Comparison of ENCODE assay signal across 26 cellular contexts in genomic region chr6:6866656-6867390, GRCh38.
"Had no signal": no experiment of that assay in that cellular context is flagged by ENCODE, and none has a peak within 500 bp of the region (broad histone marks: within the 10 kb centered on the region; RNA-seq: fewer than 3 reads in every experiment).

No MANE protein-coding gene starts in this region.

- FAIRE-seq: frontal cortex had no signal

- H3K4me3 Mint-ChIP-seq: activated naive CD4-positive, alpha-beta T cell treated with anti-CD3 and anti-CD28 coated beads, Interleukin-2, amount 10 ng/mL, durations not matched to agents 7 days and 5 days; activated naive CD8-positive, alpha-beta T cell treated with anti-CD3 and anti-CD28 coated beads, Interleukin-2, amount 10 ng/mL, durations not matched to agents 7 days and 5 days; activated T-helper 1 cell treated with anti-CD3 and anti-CD28 coated beads, Interleukin-12 subunit alpha, Interleukin-12 subunit beta, Interleukin-2, Interleukin-4 antibody, amounts not matched to agents 30 ng/mL and 10 ng/mL and 1 ng/mL, durations not matched to agents 14 hours and 24 hours and 36 hours; endodermal cell; nephron; T-helper 2 cell treated with Interferon-gamma antibody and Interleukin-4, amounts not matched to agents 5 μg/mL and 100 μg/mL, for 36 hours had no signal

- DNase-seq: activated CD4-positive, alpha-beta T cell treated with anti-CD3 and anti-CD28 coated beads for 4 hours; activated CD4-positive, alpha-beta T cell treated with anti-CD3 and anti-CD28 coated beads, Interleukin-2, amount 50 U/mL, for 48 hours; activated CD8-positive, alpha-beta memory T cell treated with anti-CD3 and anti-CD28 coated beads, Interleukin-2, amount 50 U/mL, for 4 hours; activated effector memory CD4-positive, alpha-beta T cell treated with anti-CD3 and anti-CD28 coated beads, Interleukin-2, amount 50 U/mL, for 16 hours; activated naive CD4-positive, alpha-beta T cell treated with anti-CD3 and anti-CD28 coated beads, Interleukin-2, amount 10 ng/mL, durations not matched to agents 7 days and 5 days; activated naive CD8-positive, alpha-beta T cell treated with anti-CD3 and anti-CD28 coated beads, Interleukin-2, amount 10 ng/mL, durations not matched to agents 7 days and 5 days; activated T-cell treated with anti-CD3 and anti-CD28 coated beads, Interleukin-2, amount 50 U/mL, for 1 hour; brain microvascular endothelial cell; central memory CD4-positive, alpha-beta T cell; endodermal cell; left lung; stimulated activated CD4-positive, alpha-beta T cell treated with anti-CD3 and anti-CD28 coated beads, Interleukin-15, amount 100 ng/mL, for 24 hours; stimulated activated CD4-positive, alpha-beta T cell treated with anti-CD3 and anti-CD28 coated beads, Interleukin-2, amount 100 ng/mL, for 24 hours; stimulated activated naive CD4-positive, alpha-beta T cell; T-helper 1 cell had no signal

- H3K4me1 Mint-ChIP-seq: activated naive CD4-positive, alpha-beta T cell treated with anti-CD3 and anti-CD28 coated beads, Interleukin-2, amount 10 ng/mL, durations not matched to agents 7 days and 5 days; endodermal cell; nephron had no signal

- H3K27ac Mint-ChIP-seq: activated naive CD4-positive, alpha-beta T cell treated with anti-CD3 and anti-CD28 coated beads, Interleukin-2, amount 10 ng/mL, durations not matched to agents 7 days and 5 days; activated naive CD8-positive, alpha-beta T cell treated with anti-CD3 and anti-CD28 coated beads, Interleukin-2, amount 10 ng/mL, durations not matched to agents 7 days and 5 days; activated T-helper 1 cell treated with anti-CD3 and anti-CD28 coated beads, Interleukin-12 subunit alpha, Interleukin-12 subunit beta, Interleukin-2, Interleukin-4 antibody, amounts not matched to agents 30 ng/mL and 10 ng/mL and 1 ng/mL, durations not matched to agents 14 hours and 24 hours and 36 hours; endodermal cell; nephron; T-helper 2 cell treated with Interferon-gamma antibody and Interleukin-4, amounts not matched to agents 5 μg/mL and 100 μg/mL, for 36 hours had no signal

- ATAC-seq: left lung, sciatic nerve had no signal

- H3K4me3 ChIP-seq: ascending aorta, esophagus muscularis mucosa, left lung, lung, tibial nerve had no signal

- H3K9me3 ChIP-seq: ascending aorta, left lung, neutrophil had no signal

- H3K36me3 ChIP-seq: ascending aorta, brain microvascular endothelial cell, esophagus muscularis mucosa, left lung, neutrophil, tibial nerve had no signal

- H3K27me3 ChIP-seq: ascending aorta, brain microvascular endothelial cell, esophagus muscularis mucosa, left lung, neutrophil, tibial nerve had no signal

- H3K27me3 Mint-ChIP-seq: progenitor cell of endocrine pancreas had no signal

- H3K36me3 Mint-ChIP-seq: activated naive CD4-positive, alpha-beta T cell treated with anti-CD3 and anti-CD28 coated beads, Interleukin-2, amount 10 ng/mL, durations not matched to agents 7 days and 5 days; activated naive CD8-positive, alpha-beta T cell treated with anti-CD3 and anti-CD28 coated beads, Interleukin-2, amount 10 ng/mL, durations not matched to agents 7 days and 5 days had no signal

- H3K9me3 Mint-ChIP-seq: activated naive CD4-positive, alpha-beta T cell treated with anti-CD3 and anti-CD28 coated beads, Interleukin-2, amount 10 ng/mL, durations not matched to agents 7 days and 5 days; activated naive CD8-positive, alpha-beta T cell treated with anti-CD3 and anti-CD28 coated beads, Interleukin-2, amount 10 ng/mL, durations not matched to agents 7 days and 5 days; activated T-helper 1 cell treated with anti-CD3 and anti-CD28 coated beads, Interleukin-12 subunit alpha, Interleukin-12 subunit beta, Interleukin-2, Interleukin-4 antibody, amounts not matched to agents 30 ng/mL and 10 ng/mL and 1 ng/mL, durations not matched to agents 14 hours and 24 hours and 36 hours; T-helper 2 cell treated with Interferon-gamma antibody and Interleukin-4, amounts not matched to agents 5 μg/mL and 100 μg/mL, for 36 hours had no signal

- H3K4me1 ChIP-seq: ascending aorta, esophagus muscularis mucosa, tibial nerve had no signal

- H3K27ac ChIP-seq: ascending aorta, brain microvascular endothelial cell, esophagus muscularis mucosa, left lung, neutrophil, tibial nerve had no signal
